In genomic region chr2:34578641-34579040, GRCh38 we compare ENCODE assay signal across 23 cellular contexts.
DNase-seq lines count a peak whose midpoint lies in the region; ATAC-seq and TF ChIP-seq lines count a peak whose summit lies in the region.
"Had no signal": no experiment of that assay in that cellular context is flagged by ENCODE, and none has a peak within 500 bp of the region (broad histone marks: within the 10 kb centered on the region; RNA-seq: fewer than 3 reads in every experiment).

No MANE protein-coding gene starts in this region.

- intact Hi-C loops in mammary epithelial cell (cut with micrococcal nuclease) (no loop called here), MCF 10A (cut with micrococcal nuclease) (no loop called here), Calu3 (cut with micrococcal nuclease; ENCODE audit: unreplicated experiment) (no loop called here), lower lobe of right lung (cut with DNase I) (no loop called here)

- no peaks in the 10 kb centered on the region for H3K79me2 ChIP-seq in mammary epithelial cell (ENCODE audit: insufficient read depth, low read length)
- H3K79me2 ChIP-seq in GM23338 (replicated peaks; ENCODE audit: insufficient read depth), result no peaks in the 10 kb centered on the region

- no peak overlapping the region for H3K27ac Mint-ChIP-seq in MCF 10A (ENCODE audit: low read depth, unreplicated experiment)
- H3K27ac Mint-ChIP-seq in Calu3 (ENCODE audit: unreplicated experiment), result no peak overlapping the region
- H3K27ac Mint-ChIP-seq in GM23338, result no peak overlapping the region
- H3K27ac Mint-ChIP-seq: CD4-positive, alpha-beta memory T cell had no signal

- H4K20me1 ChIP-seq in mammary epithelial cell (ENCODE audit: insufficient read depth, low read length) (no peaks in the 10 kb centered on the region), GM23338 (replicated peaks; ENCODE audit: insufficient read depth) (no peaks in the 10 kb centered on the region)
- H4K20me1 ChIP-seq: BLaER1 treated with 17β-estradiol and CSF1 and Interleukin-3, amounts not matched to agents 10 nM and 100 nM had no signal

- H3K4me1 Mint-ChIP-seq in MCF 10A (ENCODE audit: insufficient read depth, unreplicated experiment), result no peaks in the 10 kb centered on the region
- H3K4me1 Mint-ChIP-seq in Calu3 (ENCODE audit: low read depth, unreplicated experiment), result no peaks in the 10 kb centered on the region
- no peaks in the 10 kb centered on the region for H3K4me1 Mint-ChIP-seq in GM23338
- H3K4me1 Mint-ChIP-seq: CD4-positive, alpha-beta memory T cell had no signal

- H3K9ac ChIP-seq in mammary epithelial cell (ENCODE audit: insufficient read depth, low read length), result no peak overlapping the region
- H3K9ac ChIP-seq: BLaER1 treated with 17β-estradiol and CSF1 and Interleukin-3, amounts not matched to agents 10 nM and 100 nM had no signal

- DNase-seq in mammary epithelial cell, result peak; percentile 6
- DNase-seq in MCF 10A (ENCODE audit: unreplicated experiment), result no peak
- DNase-seq in RWPE2 (ENCODE audit: low spot score), result no peak
- peak; percentile 10 for DNase-seq in kidney glomerular epithelial cell (lab: John Stamatoyannopoulos, UW)
- DNase-seq in Calu3, result no peak
- no peak for DNase-seq in GM23338 (ENCODE audit: low spot score)
- no peak for DNase-seq in lower lobe of right lung
- DNase-seq: CD4-positive, alpha-beta memory T cell; EL; GF-D8; Karpas-422; MG63; NCI-H1417; NCI-H1694 treated with DMSO at 0.1 percent for 48 hours; NCI-H2081 treated with DMSO at 0.1 percent for 48 hours; NCI-H446; NCI-H526; SHP77 treated with DMSO at 0.1 percent for 48 hours; SW 1271 had no signal

- no peak overlapping the region for H3K4me3 Mint-ChIP-seq in MCF 10A (ENCODE audit: unreplicated experiment)
- H3K4me3 Mint-ChIP-seq in Calu3 (ENCODE audit: low read depth, unreplicated experiment), result no peak overlapping the region
- H3K4me3 Mint-ChIP-seq in GM23338, result no peak overlapping the region
- H3K4me3 Mint-ChIP-seq: CD4-positive, alpha-beta memory T cell had no signal

- CTCF ChIA-PET in mammary epithelial cell (lab: Charles Lee; ENCODE audit: low non-redundant PET), result no interaction called here
- CTCF ChIA-PET in MCF 10A (lab: Yijun Ruan, JAX), result no interaction called here
- CTCF ChIA-PET in Calu3 (lab: Charles Lee), result no interaction called here

- no peak overlapping the region for H3K4me2 ChIP-seq in mammary epithelial cell (ENCODE audit: insufficient read depth, low read depth, low read length)
- H3K4me2 ChIP-seq in GM23338, result no peak overlapping the region
- H3K4me2 ChIP-seq: BLaER1 treated with 17β-estradiol and CSF1 and Interleukin-3, amounts not matched to agents 10 nM and 100 nM had no signal

- H3K27ac ChIP-seq in mammary epithelial cell (ENCODE audit: insufficient read depth, low read depth, low read length) (no peak overlapping the region), RWPE2 (ENCODE audit: poor library complexity, severe bottlenecking) (no peak overlapping the region), GM23338 (ENCODE audit: low read depth) (no peak overlapping the region), lower lobe of right lung (no peak overlapping the region)
- H3K27ac ChIP-seq: 22Rv1; BLaER1 treated with 17β-estradiol and CSF1 and Interleukin-3, amounts not matched to agents 10 nM and 100 nM; SK-N-MC had no signal

- H3K27me3 ChIP-seq in mammary epithelial cell (ENCODE audit: insufficient read depth, low read length) (no peaks in the 10 kb centered on the region), RWPE2 (ENCODE audit: insufficient read depth, poor library complexity, severe bottlenecking) (no peaks in the 10 kb centered on the region), GM23338 (ENCODE audit: insufficient read depth) (no peaks in the 10 kb centered on the region), lower lobe of right lung (ENCODE audit: low read depth) (no peaks in the 10 kb centered on the region)
- H3K27me3 ChIP-seq: BLaER1 treated with 17β-estradiol and CSF1 and Interleukin-3, amounts not matched to agents 10 nM and 100 nM; MG63 had no signal

- no peaks in the 10 kb centered on the region for H3K4me1 ChIP-seq in mammary epithelial cell (ENCODE audit: insufficient read depth, low read length)
- H3K4me1 ChIP-seq in RWPE2 (ENCODE audit: insufficient read depth, poor library complexity, severe bottlenecking), result peaks cover 3% of the 10 kb centered on the region
- no peaks in the 10 kb centered on the region for H3K4me1 ChIP-seq in GM23338 (ENCODE audit: insufficient read depth)
- H3K4me1 ChIP-seq in lower lobe of right lung, result no peaks in the 10 kb centered on the region
- H3K4me1 ChIP-seq: BLaER1 treated with 17β-estradiol and CSF1 and Interleukin-3, amounts not matched to agents 10 nM and 100 nM had no signal

- H2AFZ ChIP-seq in mammary epithelial cell (ENCODE audit: low read depth, low read length), result no peak overlapping the region
- H2AFZ ChIP-seq in GM23338, result no peak overlapping the region

- WGBS in mammary epithelial cell (ENCODE audit: low coverage, missing lambda C conversion rate), result 67% methylated on average over 2 of the region's 2 CpGs

- no peaks in the 10 kb centered on the region for H3F3A ChIP-seq in GM23338 (replicated peaks; ENCODE audit: low read depth)

- dilution Hi-C loops in mammary epithelial cell (cut with HindIII; ENCODE audit: low sequenced_read_pairs), result no loop called here

- ATAC-seq in RWPE2 (ENCODE audit: low read depth), result peak; percentile 93
- no peak for ATAC-seq in GM23338
- no peak for ATAC-seq in GM21723 (IDR thresholded peaks at IDR 0.05; ENCODE audit: unreplicated experiment)
- ATAC-seq in lower lobe of right lung, result no peak

- in situ Hi-C loops in mammary epithelial cell (cut with MboI; ENCODE audit: low sequenced_read_pairs in 2 of 2), result no loop called here

- BruUV-seq in mammary epithelial cell (replicated peaks; lab: Mats Ljungman, UMichigan), result no TSS peak
- BruUV-seq in MCF 10A (replicated peaks; lab: Mats Ljungman, UMichigan), result no TSS peak
- no TSS peak for BruUV-seq in Calu3 (replicated peaks; lab: Mats Ljungman, UMichigan)

- H3K9me3 Mint-ChIP-seq in MCF 10A (ENCODE audit: unreplicated experiment), result no peaks in the 10 kb centered on the region
- H3K9me3 Mint-ChIP-seq in Calu3 (ENCODE audit: low read depth, unreplicated experiment), result peaks cover 11% of the 10 kb centered on the region
- H3K9me3 Mint-ChIP-seq in GM23338, result no peaks in the 10 kb centered on the region; the same call in 2 of the 3 replicates

- H3K36me3 ChIP-seq in mammary epithelial cell (ENCODE audit: insufficient read depth, low read length), result no peaks in the 10 kb centered on the region
- no peaks in the 10 kb centered on the region for H3K36me3 ChIP-seq in RWPE2 (ENCODE audit: low read depth)
- no peaks in the 10 kb centered on the region for H3K36me3 ChIP-seq in GM23338 (ENCODE audit: insufficient read depth)
- no peaks in the 10 kb centered on the region for H3K36me3 ChIP-seq in lower lobe of right lung
- H3K36me3 ChIP-seq: BLaER1 treated with 17β-estradiol and CSF1 and Interleukin-3, amounts not matched to agents 10 nM and 100 nM; MG63 had no signal

- TF ChIP-seq CTCF in mammary epithelial cell (conservative IDR thresholded peaks at IDR 0.05 in 1 of 2, IDR thresholded peaks at IDR 0.05 in 1 of 2; ENCODE audit: extremely low read depth in 1 of 2, insufficient read depth in 1 of 2, low read depth in 1 of 2, low read length in 2 of 2) (no peak), MCF 10A (IDR thresholded peaks at IDR 0.05; ENCODE audit: unreplicated experiment) (no peak), RWPE2 (IDR thresholded peaks at IDR 0.05; ENCODE audit: poor library complexity, severe bottlenecking) (no peak), Calu3 (IDR thresholded peaks at IDR 0.05; ENCODE audit: unreplicated experiment) (no peak), GM23338 (conservative IDR thresholded peaks at IDR 0.05; ENCODE audit: low read depth in 2 of 2) (no peak), lower lobe of right lung (IDR thresholded peaks at IDR 0.05) (no peak)

- POLR2A ChIA-PET in MCF 10A (lab: Yijun Ruan, JAX), result no interaction called here

- H3K36me3 Mint-ChIP-seq in MCF 10A (ENCODE audit: insufficient read depth, unreplicated experiment), result no peaks in the 10 kb centered on the region
- H3K36me3 Mint-ChIP-seq in Calu3 (ENCODE audit: insufficient read depth, unreplicated experiment), result no peaks in the 10 kb centered on the region
- H3K36me3 Mint-ChIP-seq in GM23338 (ENCODE audit: low read depth), result no peaks in the 10 kb centered on the region
- H3K36me3 Mint-ChIP-seq: CD4-positive, alpha-beta memory T cell had no signal

- H3K9me3 ChIP-seq in mammary epithelial cell (replicated peaks; ENCODE audit: insufficient read depth, low read length), result no peaks in the 10 kb centered on the region
- no peaks in the 10 kb centered on the region for H3K9me3 ChIP-seq in RWPE2 (ENCODE audit: severe bottlenecking)
- no peaks in the 10 kb centered on the region for H3K9me3 ChIP-seq in lower lobe of right lung
- H3K9me3 ChIP-seq: BLaER1 treated with 17β-estradiol and CSF1 and Interleukin-3, amounts not matched to agents 10 nM and 100 nM; MG63 had no signal

- H3K4me3 ChIP-seq in mammary epithelial cell (replicated peaks in 1 of 3; ENCODE audit: insufficient read depth in 1 of 3, low read depth in 2 of 3, low read length in 3 of 3) (no peak overlapping the region), RWPE2 (ENCODE audit: severe bottlenecking) (no peak overlapping the region), GM23338 (no peak overlapping the region), lower lobe of right lung (no peak overlapping the region)
- H3K4me3 ChIP-seq: BLaER1 treated with 17β-estradiol and CSF1 and Interleukin-3, amounts not matched to agents 10 nM and 100 nM; MG63; SK-N-MC had no signal

- no peaks in the 10 kb centered on the region for H3K27me3 Mint-ChIP-seq in MCF 10A (ENCODE audit: insufficient read depth, unreplicated experiment)
- H3K27me3 Mint-ChIP-seq in Calu3 (ENCODE audit: unreplicated experiment), result no peaks in the 10 kb centered on the region
- no peaks in the 10 kb centered on the region for H3K27me3 Mint-ChIP-seq in GM23338 (ENCODE audit: insufficient read depth, low read depth, poor library complexity)
- H3K27me3 Mint-ChIP-seq: CD4-positive, alpha-beta memory T cell had no signal

- H3K9me2 ChIP-seq in GM23338 (ENCODE audit: insufficient read depth), result no peaks in the 10 kb centered on the region

TF ChIP-seq in GM23338, 12 proteins besides CTCF, POLR2A, EP300 and RAD21 (continues in another document):
- TF ChIP-seq NANOG (IDR thresholded peaks at IDR 0.05; ENCODE audit: borderline replicate concordance), result no peak
- TF ChIP-seq POLR2AphosphoS5 (IDR thresholded peaks at IDR 0.05; ENCODE audit: low read depth), result no peak
- no peak for TF ChIP-seq ZNF114 (CRISPR knock-in tag; IDR thresholded peaks at IDR 0.05)

Comparison
In these comparisons a context has a peak if more than half of its experiments do, and no peak if none do; other contexts are left out.
1. DNase-seq: peak in mammary epithelial cell (single experiment) and kidney glomerular epithelial cell (single experiment); none in MCF 10A (single experiment), RWPE2 (single experiment), Calu3 (single experiment), GM23338 (single experiment) and lower lobe of right lung (single experiment).